In the genomic region with DNA sequence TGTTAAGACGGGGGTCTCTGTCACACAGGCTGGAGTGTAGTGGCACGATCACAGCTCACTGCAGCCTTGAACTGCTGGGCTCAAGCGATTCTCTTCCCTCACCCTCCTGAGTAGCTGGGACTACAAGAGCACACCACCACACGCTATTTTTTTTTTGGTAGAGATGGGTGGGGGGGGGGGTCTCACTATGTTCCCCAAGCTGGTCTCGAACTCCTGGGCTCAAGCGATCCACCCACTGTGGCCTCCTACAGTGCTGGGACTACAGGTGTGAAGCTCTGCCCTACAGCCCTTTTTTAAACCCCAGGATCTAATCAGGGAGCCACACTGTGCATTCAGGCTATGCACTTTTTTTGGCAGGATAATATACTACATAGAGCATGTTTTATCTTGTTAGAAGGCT, we compare ENCODE assay signal across 8 cellular contexts. TPM values are rescaled to one million over a fixed set of nuclear protein-coding genes. Genes with fewer than 3 reads are reported as not detected.
DNase-seq lines count a peak whose midpoint lies in the region; ATAC-seq and TF ChIP-seq lines count a peak whose summit lies in the region.

No MANE protein-coding gene starts in this region.

- H4K20me1 ChIP-seq in GM23248 (ENCODE audit: insufficient read depth), result no peaks in the 10 kb centered on the region

- 87 to 89% methylated on average over 5 to 6 of the region's 6 CpGs for WGBS in GM23248 (ENCODE audit: low coverage in 1 of 2, low lambda C conversion rate in 2 of 2, missing lambda C conversion rate in 2 of 2), 2 experiments
- WGBS in esophagus muscularis mucosa, result 65% methylated on average over 6 of the region's 6 CpGs
- 32% methylated on average over 6 of the region's 6 CpGs for WGBS in prostate gland

- no peak overlapping the region for H3K4me2 ChIP-seq in GM23248 (ENCODE audit: unreplicated experiment)

- TF ChIP-seq POLR2A in esophagus muscularis mucosa (IDR thresholded peaks at IDR 0.05; ENCODE audit: low read depth) (no peak), prostate gland (IDR thresholded peaks at IDR 0.05) (no peak)

- peaks cover 15% of the 10 kb centered on the region for H3K79me2 ChIP-seq in GM23248 (ENCODE audit: insufficient read depth)

- DNase-seq in GM23248, result no peak
- DNase-seq in SK-N-MC (ENCODE audit: low read depth, low spot score), result no peak
- no peak for DNase-seq in esophagus muscularis mucosa (ENCODE audit: extremely low spot score)
- no peak for DNase-seq in prostate gland (ENCODE audit: low spot score)
- DNase-seq in MV-4-11 (lab: John Stamatoyannopoulos, UW), result no peak
- DNase-seq in occipital lobe (lab: John Stamatoyannopoulos, UW), result no peak
- DNase-seq in GOT3 (lab: John Stamatoyannopoulos, UW), result no peak

- TF ChIP-seq EP300 in esophagus muscularis mucosa (IDR thresholded peaks at IDR 0.05), result no peak

- H3K27ac ChIP-seq in GM23248, result no peak overlapping the region
- no peak overlapping the region; the same call in 1 of the 2 replicates for H3K27ac ChIP-seq in SK-N-MC
- peak overlapping the region; percentile 78 to 84 (median 82) for H3K27ac ChIP-seq in esophagus muscularis mucosa (replicated peaks in 1 of 4)
- H3K27ac ChIP-seq in prostate gland, result peak overlapping the region; percentile 85 to 89

- in situ Hi-C loops in GM23248 (cut with MboI), result no loop called here

- H3K9ac ChIP-seq in GM23248 (no peak overlapping the region), SK-N-MC (ENCODE audit: insufficient read length) (peak overlapping the region; percentile 83)

- H3F3A ChIP-seq in GM23248 (ENCODE audit: insufficient read depth), result 0 out of 2 replicates have a peak, but pooled peaks cover 4% of the 10 kb centered on the region

- H3K4me3 ChIP-seq in GM23248 (no peak overlapping the region), SK-N-MC (peak overlapping the region; percentile 93), esophagus muscularis mucosa (peak overlapping the region in 3 of 4 donors; percentile 70 to 93 (median 72)), prostate gland (peak overlapping the region in 1 of 2 donors; percentile 70)

- no peaks in the 10 kb centered on the region for H3K9me2 ChIP-seq in GM23248 (ENCODE audit: insufficient read depth)

- H2AFZ ChIP-seq in GM23248, result peak overlapping the region; percentile 100

- TF ChIP-seq CTCF in esophagus muscularis mucosa (IDR thresholded peaks at IDR 0.05) (no peak), prostate gland (IDR thresholded peaks at IDR 0.05) (no peak)

- no peaks in the 10 kb centered on the region for H3K9me3 ChIP-seq in GM23248 (ENCODE audit: low read depth)
- H3K9me3 ChIP-seq in SK-N-MC (ENCODE audit: low read depth, low read length), result no peaks in the 10 kb centered on the region
- no peaks in the 10 kb centered on the region for H3K9me3 ChIP-seq in esophagus muscularis mucosa
- no peaks in the 10 kb centered on the region for H3K9me3 ChIP-seq in prostate gland

- no peak for ATAC-seq in HG03469 (IDR thresholded peaks at IDR 0.05; ENCODE audit: unreplicated experiment)

- H3K27me3 ChIP-seq in GM23248 (replicated peaks; ENCODE audit: insufficient read depth) (no peaks in the 10 kb centered on the region), esophagus muscularis mucosa (no peaks in the 10 kb centered on the region), prostate gland (replicated peaks; ENCODE audit: insufficient read depth) (no peaks in the 10 kb centered on the region)

- H3K4me1 ChIP-seq in GM23248 (ENCODE audit: insufficient read depth), result 0 out of 2 replicates have a peak, but pooled peaks cover 4% of the 10 kb centered on the region
- H3K4me1 ChIP-seq in esophagus muscularis mucosa, result peaks cover 35 to 55% (median 51%) of the 10 kb centered on the region in 4 donors
- H3K4me1 ChIP-seq in prostate gland (replicated peaks), result peaks cover 18% of the 10 kb centered on the region

- intact Hi-C loops in esophagus muscularis mucosa (cut with DNase I) (no loop called here), prostate gland (cut with DNase I) (no loop called here)

- peaks cover 5% of the 10 kb centered on the region; the same call in 1 of the 2 replicates for H3K36me3 ChIP-seq in GM23248 (ENCODE audit: low read depth)
- H3K36me3 ChIP-seq in SK-N-MC (ENCODE audit: insufficient read depth, low read length), result peaks cover 36% of the 10 kb centered on the region
- H3K36me3 ChIP-seq in esophagus muscularis mucosa, result peaks cover 0 to 6% (median 5%) of the 10 kb centered on the region in 4 donors
- H3K36me3 ChIP-seq in prostate gland, result no peaks in the 10 kb centered on the region

RNA-seq across cellular contexts. Expression of gene DHCR7, which starts 1.4 kb away (rescaled TPM):
- 13.6 and 14.7 TPM in 2 replicates for total RNA-seq in GM23248 (2014; rRNA removed; shearing (Covaris generic))
- 15.7 and 17.2 TPM in 2 replicates for polyA plus RNA-seq in GM23248 (2016; fragmentation: Nextera tagmentation; extraction: Ambion mirVana)
- total RNA-seq in esophagus muscularis mucosa (1 to 10 TPM; 5.8 to 9.5 (median 9.2) TPM), prostate gland (10 to 100 TPM; 29.5 to 93.9 TPM), occipital lobe (24.2 TPM)

RNA-seq across cellular contexts. Expression of gene NADSYN1, which starts 3.4 kb away (rescaled TPM):
- 50.4 and 64.4 TPM in 2 replicates for total RNA-seq in GM23248 (2014; rRNA removed; shearing (Covaris generic))
- 38.4 and 42.0 TPM in 2 replicates for polyA plus RNA-seq in GM23248 (2016; fragmentation: Nextera tagmentation; extraction: Ambion mirVana)
- 10 to 100 TPM; 38.4 to 44.4 (median 42.2) TPM for total RNA-seq in esophagus muscularis mucosa
- 10 to 100 TPM; 56.6 to 80.2 TPM for total RNA-seq in prostate gland
- 22.0 TPM for total RNA-seq in occipital lobe

Comparison
In these comparisons a context has a peak if more than half of its experiments do, and no peak if none do; other contexts are left out.
1. H3K27ac ChIP-seq: peak in esophagus muscularis mucosa (4 of 4) and prostate gland (2 of 2); none in GM23248 (single experiment) and SK-N-MC (single experiment).